1 cellular context compared by ENCODE assay signal in the genomic region with DNA sequence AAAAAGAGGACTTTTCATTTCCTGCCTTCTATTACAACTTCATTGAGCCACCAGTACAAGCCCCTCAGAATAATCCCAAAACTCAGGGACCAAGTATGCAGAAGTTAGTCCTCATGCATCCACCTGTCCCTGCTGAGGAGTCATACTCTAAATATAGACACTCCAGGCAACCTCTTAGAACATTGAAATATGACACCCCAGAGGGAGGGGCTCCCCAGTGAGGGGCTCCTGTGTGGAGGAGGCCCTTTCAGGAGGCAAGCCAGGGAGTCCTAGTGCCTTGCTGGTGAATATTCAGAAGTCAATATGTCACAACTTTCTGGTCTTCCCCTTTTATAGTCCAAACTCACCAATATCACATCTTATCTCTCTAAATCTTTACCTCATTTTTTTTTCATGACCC.
A peak's percentile ranks its signal among the peaks of the same experiment; 100 is the strongest.
TF ChIP-seq lines count a peak whose summit lies in the region.

No MANE protein-coding gene starts in this region.

TF ChIP-seq in K562, 482 proteins besides CTCF, POLR2A, EP300 and RAD21:
- TF ChIP-seq YBX1 (IDR thresholded peaks at IDR 0.05) (no peak), DPF2 (IDR thresholded peaks at IDR 0.05) (0 out of 2 replicates have a peak, but pooled peaks have one; percentile 17), RBBP5 (IDR thresholded peaks at IDR 0.05; ENCODE audit: borderline replicate concordance, insufficient read depth, low read length, poor library complexity, severe bottlenecking) (no peak), MEF2A (IDR thresholded peaks at IDR 0.05; ENCODE audit: control insufficient read depth, low read depth, low read length) (peak; percentile 90), JUN (IDR thresholded peaks at IDR 0.05; ENCODE audit: borderline replicate concordance, low read depth, low read length) (peak; percentile 44; the same call in 1 of the 2 replicates), JUN (CRISPR knock-in tag; IDR thresholded peaks at IDR 0.05; ENCODE audit: borderline replicate concordance) (no peak), OTX1 (CRISPR knock-in tag; IDR thresholded peaks at IDR 0.05) (no peak), ATF7 (IDR thresholded peaks at IDR 0.05) (peak; percentile 42; the same call in 1 of the 2 replicates), MAZ (CRISPR knock-in tag; conservative IDR thresholded peaks at IDR 0.05 in 1 of 2, IDR thresholded peaks at IDR 0.05 in 1 of 2) (peak in 1 of 2 experiments; percentile 74; a peak in 2 of 4 replicates), HNRNPH1 (optimal IDR thresholded peaks at IDR 0.05; ENCODE audit: low read depth, low read length) (no peak), NCOA4 (IDR thresholded peaks at IDR 0.05; ENCODE audit: partially characterized antibody) (no peak), RCOR1 (IDR thresholded peaks at IDR 0.05; ENCODE audit: borderline replicate concordance in 1 of 2, low read depth in 2 of 2, low read length in 2 of 2) (0 out of 4 replicates have a peak, but pooled peaks of 1 of the 2 experiments have one; percentile 7), ZBTB7A (IDR thresholded peaks at IDR 0.05; ENCODE audit: borderline replicate concordance, control insufficient read depth, low read depth, low read length) (peak; percentile 49; the same call in 1 of the 2 replicates), JUND (IDR thresholded peaks at IDR 0.05; ENCODE audit: borderline replicate concordance, low read depth, low read length) (peak; percentile 38; the same call in 1 of the 2 replicates), JUND (tag; IDR thresholded peaks at IDR 0.05; ENCODE audit: borderline replicate concordance, low read depth, low read length) (peak; percentile 21; the same call in 1 of the 3 replicates)
- TF ChIP-seq, protein P1, sequence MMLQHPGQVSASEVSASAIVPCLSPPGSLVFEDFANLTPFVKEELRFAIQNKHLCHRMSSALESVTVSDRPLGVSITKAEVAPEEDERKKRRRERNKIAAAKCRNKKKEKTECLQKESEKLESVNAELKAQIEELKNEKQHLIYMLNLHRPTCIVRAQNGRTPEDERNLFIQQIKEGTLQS (IDR thresholded peaks at IDR 0.05), result peak; percentile 67
- TF ChIP-seq, protein P1 (CRISPR knock-in tag; conservative IDR thresholded peaks at IDR 0.05), result no peak
- TF ChIP-seq, protein P2, sequence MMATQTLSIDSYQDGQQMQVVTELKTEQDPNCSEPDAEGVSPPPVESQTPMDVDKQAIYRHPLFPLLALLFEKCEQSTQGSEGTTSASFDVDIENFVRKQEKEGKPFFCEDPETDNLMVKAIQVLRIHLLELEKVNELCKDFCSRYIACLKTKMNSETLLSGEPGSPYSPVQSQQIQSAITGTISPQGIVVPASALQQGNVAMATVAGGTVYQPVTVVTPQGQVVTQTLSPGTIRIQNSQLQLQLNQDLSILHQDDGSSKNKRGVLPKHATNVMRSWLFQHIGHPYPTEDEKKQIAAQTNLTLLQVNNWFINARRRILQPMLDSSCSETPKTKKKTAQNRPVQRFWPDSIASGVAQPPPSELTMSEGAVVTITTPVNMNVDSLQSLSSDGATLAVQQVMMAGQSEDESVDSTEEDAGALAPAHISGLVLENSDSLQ (IDR thresholded peaks at IDR 0.05), result peak; percentile 54
- TF ChIP-seq, protein P3, sequence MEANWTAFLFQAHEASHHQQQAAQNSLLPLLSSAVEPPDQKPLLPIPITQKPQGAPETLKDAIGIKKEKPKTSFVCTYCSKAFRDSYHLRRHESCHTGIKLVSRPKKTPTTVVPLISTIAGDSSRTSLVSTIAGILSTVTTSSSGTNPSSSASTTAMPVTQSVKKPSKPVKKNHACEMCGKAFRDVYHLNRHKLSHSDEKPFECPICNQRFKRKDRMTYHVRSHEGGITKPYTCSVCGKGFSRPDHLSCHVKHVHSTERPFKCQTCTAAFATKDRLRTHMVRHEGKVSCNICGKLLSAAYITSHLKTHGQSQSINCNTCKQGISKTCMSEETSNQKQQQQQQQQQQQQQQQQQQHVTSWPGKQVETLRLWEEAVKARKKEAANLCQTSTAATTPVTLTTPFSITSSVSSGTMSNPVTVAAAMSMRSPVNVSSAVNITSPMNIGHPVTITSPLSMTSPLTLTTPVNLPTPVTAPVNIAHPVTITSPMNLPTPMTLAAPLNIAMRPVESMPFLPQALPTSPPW (CRISPR knock-in tag; IDR thresholded peaks at IDR 0.05), result 0 out of 2 replicates have a peak, but pooled peaks have one; percentile 31
